Comparison of ENCODE assay signal across 3 cellular contexts in genomic region chr20:48205281-48205782, GRCh38.
A peak's percentile ranks its signal among the peaks of the same experiment; 100 is the strongest.
TF ChIP-seq lines count a peak whose summit lies in the region.

No MANE protein-coding gene starts in this region.

TF ChIP-seq in HEK293, 187 proteins besides CTCF, POLR2A, EP300 and RAD21:
- no peak for TF ChIP-seq KLF17 (tag by site-specific recombination; IDR thresholded peaks at IDR 0.05)
- no peak for TF ChIP-seq ZNF548 (tag by site-specific recombination; IDR thresholded peaks at IDR 0.05)
- TF ChIP-seq PRDM4 (tag by site-specific recombination; IDR thresholded peaks at IDR 0.05), result no peak
- TF ChIP-seq ZFHX2 (tag by site-specific recombination; conservative IDR thresholded peaks at IDR 0.05), result no peak
- TF ChIP-seq ZNF658 (tag by site-specific recombination; IDR thresholded peaks at IDR 0.05), result no peak
- TF ChIP-seq ZIC2 (tag by site-specific recombination; IDR thresholded peaks at IDR 0.05), result peak; percentile 97
- TF ChIP-seq PRDM10 (tag by site-specific recombination; IDR thresholded peaks at IDR 0.05), result 0 out of 2 replicates have a peak, but pooled peaks have one; percentile 18

TF ChIP-seq in HEK293T, 16 proteins besides CTCF, POLR2A, EP300 and RAD21 (continued from another document):
- TF ChIP-seq PKNOX1 (IDR thresholded peaks at IDR 0.05), result 0 out of 2 replicates have a peak, but pooled peaks have one; percentile 12

TF ChIP-seq in H1, 55 proteins besides CTCF, POLR2A, EP300 and RAD21 (continued from another document):
- TF ChIP-seq RNF2 (IDR thresholded peaks at IDR 0.05; ENCODE audit: borderline replicate concordance, low read depth, low read length, missing control alignments, poor library complexity, severe bottlenecking), result no peak
- TF ChIP-seq CTBP2 (IDR thresholded peaks at IDR 0.05; ENCODE audit: borderline replicate concordance, insufficient read depth, insufficient read length, low read length), result no peak
- TF ChIP-seq TEAD4 (IDR thresholded peaks at IDR 0.05; ENCODE audit: low read depth, low read length), result no peak
- TF ChIP-seq CHD2 (IDR thresholded peaks at IDR 0.05; ENCODE audit: low read length), result no peak
- no peak for TF ChIP-seq KDM4A (IDR thresholded peaks at IDR 0.05; ENCODE audit: low read depth, low read length, severe bottlenecking)
- no peak for TF ChIP-seq HDAC6 (IDR thresholded peaks at IDR 0.05; ENCODE audit: low read depth, low read length)
- TF ChIP-seq E2F6 (IDR thresholded peaks at IDR 0.05), result no peak
- no peak for TF ChIP-seq BRCA1 (IDR thresholded peaks at IDR 0.05; ENCODE audit: low read depth, low read length)
- no peak for TF ChIP-seq SUZ12 (IDR thresholded peaks at IDR 0.05; ENCODE audit: low read length)
- TF ChIP-seq BACH1 (IDR thresholded peaks at IDR 0.05; ENCODE audit: low read length), result no peak
- TF ChIP-seq CREB1 (IDR thresholded peaks at IDR 0.05), result no peak
- TF ChIP-seq POLR2AphosphoS5 (IDR thresholded peaks at IDR 0.05; ENCODE audit: low read depth, low read length), result no peak
- TF ChIP-seq ATF2 (IDR thresholded peaks at IDR 0.05; ENCODE audit: low read length), result no peak
- TF ChIP-seq NANOG (IDR thresholded peaks at IDR 0.05; ENCODE audit: insufficient read depth, low read depth, low read length, poor library complexity, severe bottlenecking), result no peak
- no peak for TF ChIP-seq GTF2F1 (IDR thresholded peaks at IDR 0.05; ENCODE audit: borderline replicate concordance, low read depth, low read length)
- no peak for TF ChIP-seq BCL11A (IDR thresholded peaks at IDR 0.05; ENCODE audit: low read depth in 2 of 2, low read length in 2 of 2)
